ENCODE assay signal across 8 cellular contexts in genomic region chr3:170499562-170500156, GRCh38.
A peak's percentile ranks its signal among the peaks of the same experiment; 100 is the strongest.
DNase-seq lines count a peak whose midpoint lies in the region; FAIRE-seq and TF ChIP-seq lines count a peak whose summit lies in the region.

No MANE protein-coding gene starts in this region.

- no peak overlapping the region for H3K4ac ChIP-seq in trophoblast cell (ENCODE audit: low read depth, low read length)

- no peak overlapping the region for H4K8ac ChIP-seq in trophoblast cell (ENCODE audit: low read depth, low read length)

- no peak overlapping the region for H3K14ac ChIP-seq in trophoblast cell (ENCODE audit: low read length)

- no peaks in the 10 kb centered on the region for H3K36me3 ChIP-seq in NT2/D1 (ENCODE audit: insufficient read depth, insufficient read length, low read length)
- no peaks in the 10 kb centered on the region for H3K36me3 ChIP-seq in endothelial cell of umbilical vein (ENCODE audit: control insufficient read depth in 2 of 2, extremely low read depth in 1 of 2, insufficient read depth in 2 of 2, low read length in 2 of 2)
- H3K36me3 ChIP-seq in trophoblast cell (ENCODE audit: control insufficient read depth in 1 of 2, insufficient read depth in 2 of 2, low read length in 2 of 2), result no peaks in the 10 kb centered on the region
- no peaks in the 10 kb centered on the region for H3K36me3 ChIP-seq in prostate gland

- DNase-seq in COLO668 (lab: John Stamatoyannopoulos, UW; ENCODE audit: unreplicated experiment) (peak; percentile 1), GM19238 (ENCODE audit: insufficient read length, low spot score) (peak; percentile 12), NT2/D1 (ENCODE audit: low read depth, low spot score) (peak; percentile 23), endothelial cell of umbilical vein (ENCODE audit: low read depth, low spot score) (peak; percentile 39), trophoblast cell (peak; percentile 73 to 83), amniotic stem cell (lab: John Stamatoyannopoulos, UW) (no peak), prostate gland (ENCODE audit: low spot score) (no peak), NCI-H1105 (lab: John Stamatoyannopoulos, UW) (no peak)

- H3K27ac ChIP-seq in endothelial cell of umbilical vein (ENCODE audit: insufficient read depth, low read depth, low read length), result no peak overlapping the region
- no peak overlapping the region for H3K27ac ChIP-seq in trophoblast cell (ENCODE audit: low read depth, low read length)
- H3K27ac ChIP-seq in prostate gland, result no peak overlapping the region

- no peak overlapping the region for H3K9ac ChIP-seq in NT2/D1 (ENCODE audit: insufficient read length, low read depth)
- no peak overlapping the region for H3K9ac ChIP-seq in endothelial cell of umbilical vein (replicated peaks; ENCODE audit: extremely low read depth, insufficient read depth, low read length)
- H3K9ac ChIP-seq in trophoblast cell (ENCODE audit: low read length), result no peak overlapping the region

- no peaks in the 10 kb centered on the region for H3K27me3 ChIP-seq in NT2/D1 (ENCODE audit: insufficient read depth, insufficient read length)
- H3K27me3 ChIP-seq in endothelial cell of umbilical vein (ENCODE audit: control insufficient read depth in 2 of 2, insufficient read depth in 2 of 2, low read length in 2 of 2), result no peaks in the 10 kb centered on the region
- H3K27me3 ChIP-seq in trophoblast cell (ENCODE audit: insufficient read depth, low read length), result no peaks in the 10 kb centered on the region
- H3K27me3 ChIP-seq in prostate gland (replicated peaks; ENCODE audit: insufficient read depth), result no peaks in the 10 kb centered on the region

- H3K79me1 ChIP-seq in trophoblast cell (ENCODE audit: low read length), result no peaks in the 10 kb centered on the region

- H3K18ac ChIP-seq in trophoblast cell (ENCODE audit: low read length), result no peak overlapping the region

- H3K4me1 ChIP-seq in NT2/D1 (ENCODE audit: insufficient read depth, insufficient read length) (no peaks in the 10 kb centered on the region), endothelial cell of umbilical vein (ENCODE audit: control insufficient read depth, extremely low read depth, insufficient read depth, low read length) (no peaks in the 10 kb centered on the region), trophoblast cell (ENCODE audit: control insufficient read depth in 1 of 2, insufficient read depth in 2 of 2, low read length in 2 of 2) (no peaks in the 10 kb centered on the region), prostate gland (replicated peaks) (no peaks in the 10 kb centered on the region)

- H2BK12ac ChIP-seq in trophoblast cell (ENCODE audit: low read length), result no peak overlapping the region

- no peaks in the 10 kb centered on the region for H4K20me1 ChIP-seq in endothelial cell of umbilical vein (replicated peaks; ENCODE audit: control insufficient read depth, extremely low read depth, insufficient read depth, low read length)

- TF ChIP-seq POLR2A in endothelial cell of umbilical vein (IDR thresholded peaks at IDR 0.05; ENCODE audit: low read depth, low read length), result no peak
- TF ChIP-seq POLR2A in prostate gland (IDR thresholded peaks at IDR 0.05), result no peak

- no peak overlapping the region for H3K23ac ChIP-seq in trophoblast cell (ENCODE audit: low read length)

- CTCF ChIA-PET in endothelial cell of umbilical vein (lab: Charles Lee), result interaction anchor here (1.0 to 3.4 kb wide), 14 partner anchors 8 to 349 kb away, joined by 3 to 39 read pairs (median 4); no protein-coding TSS in a partner anchor

- intact Hi-C loops in endothelial cell of umbilical vein (cut with micrococcal nuclease), result loop anchor here (1.0 to 5.0 kb wide), 2 partner anchors 85 to 313 kb away; no protein-coding TSS in a partner anchor
- intact Hi-C loops in prostate gland (cut with DNase I), result no loop called here

- POLR2A ChIA-PET in endothelial cell of umbilical vein (lab: Charles Lee), result no interaction called here

- H3K4me2 ChIP-seq in endothelial cell of umbilical vein (ENCODE audit: insufficient read depth, low read length), result no peak overlapping the region
- H3K4me2 ChIP-seq in trophoblast cell (ENCODE audit: low read length), result no peak overlapping the region

- FAIRE-seq in endothelial cell of umbilical vein (lab: Jason Lieb, UNC), result peak; percentile 68

- no peaks in the 10 kb centered on the region for H3K9me3 ChIP-seq in NT2/D1 (ENCODE audit: insufficient read depth, low read length)
- no peaks in the 10 kb centered on the region for H3K9me3 ChIP-seq in endothelial cell of umbilical vein (replicated peaks; ENCODE audit: control insufficient read depth, insufficient read depth, low read length)
- H3K9me3 ChIP-seq in trophoblast cell (ENCODE audit: insufficient read depth, low read depth, low read length), result peaks cover 1% of the 10 kb centered on the region
- H3K9me3 ChIP-seq in prostate gland, result no peaks in the 10 kb centered on the region

- H2AFZ ChIP-seq in endothelial cell of umbilical vein (ENCODE audit: low read depth, low read length) (no peak overlapping the region), trophoblast cell (ENCODE audit: insufficient read depth, low read length, poor library complexity) (no peak overlapping the region)

- TF ChIP-seq CTCF in endothelial cell of umbilical vein (IDR thresholded peaks at IDR 0.05; ENCODE audit: extremely low read depth in 1 of 2, insufficient read depth in 1 of 2, low read depth in 1 of 2, low read length in 2 of 2) (peak; percentile 50 to 63), prostate gland (IDR thresholded peaks at IDR 0.05) (peak in 1 of 4 experiments; percentile 9)

- no peak overlapping the region for H2AK5ac ChIP-seq in trophoblast cell (ENCODE audit: low read length)

- H3K79me2 ChIP-seq in endothelial cell of umbilical vein (ENCODE audit: control insufficient read depth, insufficient read depth, low read length), result no peaks in the 10 kb centered on the region
- no peaks in the 10 kb centered on the region for H3K79me2 ChIP-seq in trophoblast cell (ENCODE audit: control insufficient read depth, insufficient read depth, low read length, poor library complexity)

- no CpG with 5 or more reads among the region's 3 CpGs for WGBS in trophoblast cell (ENCODE audit: extremely low coverage, insufficient coverage, insufficient read length)
- WGBS in prostate gland, result 72% methylated on average over 3 of the region's 3 CpGs

- H4K91ac ChIP-seq in trophoblast cell (ENCODE audit: low read depth, low read length), result no peak overlapping the region

- no peak overlapping the region for H4K12ac ChIP-seq in trophoblast cell (ENCODE audit: low read depth, low read length)

- H2BK5ac ChIP-seq in trophoblast cell (ENCODE audit: low read depth, low read length, poor library complexity), result no peak overlapping the region

- dilution Hi-C loops in endothelial cell of umbilical vein (cut with MboI; ENCODE audit: extremely low pct_ligation_motif_present, low sequenced_read_pairs), result no loop called here

- no peak overlapping the region for H2BK120ac ChIP-seq in trophoblast cell (ENCODE audit: insufficient read depth, low read length, poor library complexity)

- H3K4me3 ChIP-seq in NT2/D1 (ENCODE audit: insufficient read length, low read depth) (no peak overlapping the region), endothelial cell of umbilical vein (replicated peaks in 1 of 3; ENCODE audit: insufficient read depth in 1 of 3, low read depth in 1 of 3, low read length in 3 of 3) (no peak overlapping the region), trophoblast cell (ENCODE audit: low read depth, low read length) (no peak overlapping the region), prostate gland (no peak overlapping the region)

- H3K9me1 ChIP-seq in endothelial cell of umbilical vein (replicated peaks; ENCODE audit: control insufficient read depth, extremely low read depth, insufficient read depth, low read length), result no peaks in the 10 kb centered on the region

- BruUV-seq in endothelial cell of umbilical vein (replicated peaks; lab: Mats Ljungman, UMichigan), result no TSS peak

TF ChIP-seq in endothelial cell of umbilical vein, 7 proteins besides CTCF, POLR2A, EP300 and RAD21:
- TF ChIP-seq GATA2 (IDR thresholded peaks at IDR 0.05; ENCODE audit: insufficient read depth, insufficient read length, low read depth, low read length), result no peak
- no peak for TF ChIP-seq JUN (IDR thresholded peaks at IDR 0.05; ENCODE audit: borderline replicate concordance, insufficient read depth, insufficient read length, low read depth)
- no peak for TF ChIP-seq EZH2 (IDR thresholded peaks at IDR 0.05; ENCODE audit: borderline replicate concordance, low read depth, low read length, severe bottlenecking)
- TF ChIP-seq MAX (IDR thresholded peaks at IDR 0.05; ENCODE audit: insufficient read depth, insufficient read length), result no peak
- no peak for TF ChIP-seq POLR2AphosphoS5 (IDR thresholded peaks at IDR 0.05; ENCODE audit: insufficient read depth, low read depth, low read length)
- no peak for TF ChIP-seq FOS (IDR thresholded peaks at IDR 0.05; ENCODE audit: borderline replicate concordance, insufficient read depth, low read length)
- TF ChIP-seq MYC (IDR thresholded peaks at IDR 0.05; ENCODE audit: low read depth, low read length), result no peak

Comparison
In these comparisons a context has a peak if more than half of its experiments do, and no peak if none do; other contexts are left out.
1. DNase-seq: peak in COLO668 (single experiment), GM19238 (single experiment), NT2/D1 (single experiment), endothelial cell of umbilical vein (single experiment) and trophoblast cell (2 of 2); none in amniotic stem cell (single experiment), prostate gland (single experiment) and NCI-H1105 (single experiment).